ENCODE assay signal across 1 cellular context in genomic region chr5:172886974-172887491, GRCh38.
TF ChIP-seq lines count a peak whose summit lies in the region.

No MANE protein-coding gene starts in this region.

TF ChIP-seq in HepG2, 621 proteins besides CTCF, POLR2A, EP300 and RAD21 (continued from another document and continues in another):
- TF ChIP-seq THYN1 (CRISPR knock-in tag; IDR thresholded peaks at IDR 0.05; ENCODE audit: borderline replicate concordance, low read depth) = no peak
- no peak for TF ChIP-seq ZBTB4 (CRISPR knock-in tag; IDR thresholded peaks at IDR 0.05; ENCODE audit: borderline replicate concordance)
- peak; percentile 18; the same call in 1 of the 2 replicates for TF ChIP-seq SOX5 (CRISPR knock-in tag; IDR thresholded peaks at IDR 0.05; ENCODE audit: borderline replicate concordance)
- TF ChIP-seq SKI (IDR thresholded peaks at IDR 0.05; ENCODE audit: partially characterized antibody) = peak; percentile 25
- no peak for TF ChIP-seq SOX13 (IDR thresholded peaks at IDR 0.05)
- peak in 1 of 2 experiments; percentile 32; a peak in 1 of 4 replicates for TF ChIP-seq SOX13 (CRISPR knock-in tag; conservative IDR thresholded peaks at IDR 0.05 in 1 of 2, IDR thresholded peaks at IDR 0.05 in 1 of 2)
- no peak for TF ChIP-seq DMTF1 (CRISPR knock-in tag; IDR thresholded peaks at IDR 0.05)
- TF ChIP-seq NFKBIZ (CRISPR knock-in tag; IDR thresholded peaks at IDR 0.05) = no peak
- TF ChIP-seq ATF1 (CRISPR knock-in tag; IDR thresholded peaks at IDR 0.05) = no peak
- TF ChIP-seq SNAPC4 (CRISPR knock-in tag; IDR thresholded peaks at IDR 0.05) = no peak
- TF ChIP-seq ATF2 (CRISPR knock-in tag; IDR thresholded peaks at IDR 0.05) = peak; percentile 22; the same call in 1 of the 2 replicates
- TF ChIP-seq ZFY (CRISPR knock-in tag; IDR thresholded peaks at IDR 0.05) = no peak
- TF ChIP-seq CHD2 (IDR thresholded peaks at IDR 0.05; ENCODE audit: low read depth, low read length) = no peak
- TF ChIP-seq HNF4A (CRISPR knock-in tag; IDR thresholded peaks at IDR 0.05) = peak; percentile 29; the same call in 1 of the 2 replicates
- no peak for TF ChIP-seq ARHGAP35 (CRISPR knock-in tag; IDR thresholded peaks at IDR 0.05; ENCODE audit: borderline replicate concordance)
- no peak for TF ChIP-seq GPN1 (CRISPR knock-in tag; IDR thresholded peaks at IDR 0.05; ENCODE audit: borderline replicate concordance)
- no peak for TF ChIP-seq PHB2 (IDR thresholded peaks at IDR 0.05; ENCODE audit: partially characterized antibody)
- no peak for TF ChIP-seq ZBTB7A (CRISPR knock-in tag; IDR thresholded peaks at IDR 0.05)
- peak; percentile 35; the same call in 1 of the 2 replicates for TF ChIP-seq PATZ1 (CRISPR knock-in tag; IDR thresholded peaks at IDR 0.05)
- no peak for TF ChIP-seq TRAFD1 (CRISPR knock-in tag; IDR thresholded peaks at IDR 0.05; ENCODE audit: borderline replicate concordance)
- TF ChIP-seq ZBTB33 (CRISPR knock-in tag; IDR thresholded peaks at IDR 0.05) = peak; percentile 69; the same call in 1 of the 2 replicates
- TF ChIP-seq ZNF281 (CRISPR knock-in tag; IDR thresholded peaks at IDR 0.05; ENCODE audit: borderline replicate concordance) = no peak
- peak; percentile 84 for TF ChIP-seq FOSL2 (CRISPR knock-in tag; IDR thresholded peaks at IDR 0.05)
- TF ChIP-seq ZNF687 (CRISPR knock-in tag; IDR thresholded peaks at IDR 0.05) = 0 out of 2 replicates have a peak, but pooled peaks have one; percentile 19
- no peak for TF ChIP-seq SMARCC2 (IDR thresholded peaks at IDR 0.05)
- no peak for TF ChIP-seq ZFP36L1 (CRISPR knock-in tag; IDR thresholded peaks at IDR 0.05)
- TF ChIP-seq THAP11 (CRISPR knock-in tag; IDR thresholded peaks at IDR 0.05) = peak; percentile 59
